Comparison of ENCODE assay signal across 1 cellular context in genomic region chr19:1261863-1262686, GRCh38.
A peak's percentile ranks its signal among the peaks of the same experiment; 100 is the strongest.
TF ChIP-seq lines count a peak whose summit lies in the region.

No MANE protein-coding gene starts in this region.

TF ChIP-seq in HEK293, 187 proteins besides CTCF, POLR2A, EP300 and RAD21 (continued from another document):
- TF ChIP-seq ZNF704 (tag by site-specific recombination; IDR thresholded peaks at IDR 0.05): no peak
- TF ChIP-seq ZNF341 (tag by site-specific recombination; IDR thresholded peaks at IDR 0.05; ENCODE audit: low read depth): peak; percentile 64
- no peak for TF ChIP-seq ZNF426 (tag by site-specific recombination; IDR thresholded peaks at IDR 0.05)
- no peak for TF ChIP-seq ZSCAN4 (tag by site-specific recombination; IDR thresholded peaks at IDR 0.05)
- 0 out of 2 replicates have a peak, but pooled peaks have one; percentile 57 for TF ChIP-seq IKZF3 (tag by site-specific recombination; IDR thresholded peaks at IDR 0.05)
- TF ChIP-seq SETDB1 (IDR thresholded peaks at IDR 0.05; ENCODE audit: insufficient read length, low read length): no peak
- peak; percentile 55; the same call in 1 of the 2 replicates for TF ChIP-seq PRDM1 (tag by site-specific recombination; IDR thresholded peaks at IDR 0.05)
- TF ChIP-seq GLIS1 (tag by site-specific recombination; IDR thresholded peaks at IDR 0.05): peak; percentile 12; the same call in 1 of the 2 replicates
- TF ChIP-seq ZNF560 (tag by site-specific recombination; IDR thresholded peaks at IDR 0.05; ENCODE audit: borderline replicate concordance): no peak
- TF ChIP-seq GFI1B (tag by site-specific recombination; IDR thresholded peaks at IDR 0.05): no peak
- no peak for TF ChIP-seq ZNF488 (tag by site-specific recombination; IDR thresholded peaks at IDR 0.05)
- no peak for TF ChIP-seq GLI4 (tag by site-specific recombination; IDR thresholded peaks at IDR 0.05)
- TF ChIP-seq ZNF214 (tag by site-specific recombination; IDR thresholded peaks at IDR 0.05; ENCODE audit: borderline replicate concordance): no peak
- TF ChIP-seq ZSCAN23 (tag by site-specific recombination; IDR thresholded peaks at IDR 0.05): no peak
- TF ChIP-seq ZNF600 (tag by site-specific recombination; IDR thresholded peaks at IDR 0.05): peak; percentile 59
- TF ChIP-seq ZSCAN18 (tag by site-specific recombination; IDR thresholded peaks at IDR 0.05): no peak
- TF ChIP-seq TRIM28 (IDR thresholded peaks at IDR 0.05; ENCODE audit: borderline replicate concordance, low read length): no peak
- TF ChIP-seq ZNF133 (tag by site-specific recombination; IDR thresholded peaks at IDR 0.05): no peak
- no peak for TF ChIP-seq ZNF223 (tag by site-specific recombination; IDR thresholded peaks at IDR 0.05)
- no peak for TF ChIP-seq ZFP37 (tag by site-specific recombination; IDR thresholded peaks at IDR 0.05)
- peak; percentile 97 for TF ChIP-seq BCL11B (tag by site-specific recombination; IDR thresholded peaks at IDR 0.05; ENCODE audit: low read depth)
- TF ChIP-seq REST (tag by site-specific recombination; IDR thresholded peaks at IDR 0.05): no peak
- TF ChIP-seq ZNF112 (tag by site-specific recombination; IDR thresholded peaks at IDR 0.05): no peak
- TF ChIP-seq ZNF140 (tag by site-specific recombination; IDR thresholded peaks at IDR 0.05): no peak
- no peak for TF ChIP-seq ZNF621 (tag by site-specific recombination; IDR thresholded peaks at IDR 0.05)
- no peak for TF ChIP-seq ZXDB (tag by site-specific recombination; IDR thresholded peaks at IDR 0.05)
- no peak for TF ChIP-seq ZNF354C (tag by site-specific recombination; IDR thresholded peaks at IDR 0.05; ENCODE audit: borderline replicate concordance, low read depth)
- no peak for TF ChIP-seq ZNF692 (tag by site-specific recombination; IDR thresholded peaks at IDR 0.05)
- no peak for TF ChIP-seq ZNF266 (tag by site-specific recombination; IDR thresholded peaks at IDR 0.05; ENCODE audit: low read depth)
- TF ChIP-seq BCL11A (tag by site-specific recombination; IDR thresholded peaks at IDR 0.05; ENCODE audit: low read depth): peak; percentile 95
- no peak for TF ChIP-seq MEIS1 (CRISPR knock-in tag; IDR thresholded peaks at IDR 0.05; ENCODE audit: borderline replicate concordance)
- no peak for TF ChIP-seq ZNF76 (tag by site-specific recombination; IDR thresholded peaks at IDR 0.05; ENCODE audit: borderline replicate concordance, low read depth)
- TF ChIP-seq ZNF501 (tag by site-specific recombination; IDR thresholded peaks at IDR 0.05): no peak
- no peak for TF ChIP-seq ZNF510 (tag by site-specific recombination; IDR thresholded peaks at IDR 0.05; ENCODE audit: insufficient replicate concordance)
